8 cellular contexts compared by ENCODE assay signal in genomic region chr13:43057653-43058317, GRCh38. TPM values are rescaled to one million over a fixed set of nuclear protein-coding genes. Genes with fewer than 3 reads are reported as not detected.
A peak's percentile ranks its signal among the peaks of the same experiment; 100 is the strongest.
DNase-seq lines count a peak whose midpoint lies in the region; ATAC-seq and TF ChIP-seq lines count a peak whose summit lies in the region.

No MANE protein-coding gene starts in this region.

- peak; percentile 46 for ATAC-seq in central memory CD8-positive, alpha-beta T cell (replicated peaks; ENCODE audit: extremely low read depth, poor library complexity, severe bottlenecking)

- peaks cover 30% of the 10 kb centered on the region for H3K4me1 Mint-ChIP-seq in central memory CD8-positive, alpha-beta T cell
- H3K4me1 Mint-ChIP-seq in progenitor cell of endocrine pancreas (ENCODE audit: low read depth), result peaks cover 36% of the 10 kb centered on the region

- H3K9me3 Mint-ChIP-seq in central memory CD8-positive, alpha-beta T cell, result no peaks in the 10 kb centered on the region
- H3K9me3 Mint-ChIP-seq in progenitor cell of endocrine pancreas (ENCODE audit: low read depth), result peaks cover 9% of the 10 kb centered on the region

- DNase-seq in NCI-H510A (lab: John Stamatoyannopoulos, UW), result peak; percentile 0
- DNase-seq in NCI-H510A treated with DMSO at 0.1 percent for 48 hours (lab: John Stamatoyannopoulos, UW), result no peak
- peak; percentile 94 for DNase-seq in NCI-H748 treated with DMSO at 0.1 percent for 48 hours (lab: John Stamatoyannopoulos, UW)
- no peak for DNase-seq in central memory CD8-positive, alpha-beta T cell (ENCODE audit: low spot score in 2 of 2)
- no peak for DNase-seq in progenitor cell of endocrine pancreas (ENCODE audit: low spot score, unreplicated experiment)
- no peak for DNase-seq in NCI-H524 treated with DMSO at 0.1 percent for 48 hours (lab: John Stamatoyannopoulos, UW)
- no peak for DNase-seq in NCI-H1694 treated with DMSO at 0.1 percent for 48 hours (lab: John Stamatoyannopoulos, UW)
- no peak for DNase-seq in HuH-7.5 (ENCODE audit: low spot score)

- H3K27ac Mint-ChIP-seq in central memory CD8-positive, alpha-beta T cell (ENCODE audit: low read depth), result peak overlapping the region; percentile 14
- H3K27ac Mint-ChIP-seq in progenitor cell of endocrine pancreas, result peak overlapping the region; percentile 80

- no peaks in the 10 kb centered on the region for H3K27me3 Mint-ChIP-seq in central memory CD8-positive, alpha-beta T cell
- H3K27me3 Mint-ChIP-seq in progenitor cell of endocrine pancreas, result no peaks in the 10 kb centered on the region

- H3K36me3 Mint-ChIP-seq in central memory CD8-positive, alpha-beta T cell (ENCODE audit: insufficient read depth), result peaks cover 4% of the 10 kb centered on the region
- peaks cover 28% of the 10 kb centered on the region for H3K36me3 Mint-ChIP-seq in progenitor cell of endocrine pancreas (ENCODE audit: insufficient read depth)

- no peak for TF ChIP-seq CTCF in progenitor cell of endocrine pancreas (IDR thresholded peaks at IDR 0.05; ENCODE audit: unreplicated experiment)

- no peak overlapping the region for H3K4me3 Mint-ChIP-seq in central memory CD8-positive, alpha-beta T cell
- peak overlapping the region; percentile 47 for H3K4me3 Mint-ChIP-seq in progenitor cell of endocrine pancreas (ENCODE audit: low read depth)

RNA-seq across cellular contexts. Expression of gene DNAJC15, which starts 34.4 kb away (rescaled TPM):
- total RNA-seq in progenitor cell of endocrine pancreas, result 27.4 and 30.0 TPM in 2 replicates

Comparison
In these comparisons a context has a peak if more than half of its experiments do, and no peak if none do; other contexts are left out.
1. DNase-seq: peak in NCI-H510A (single experiment) and NCI-H748 treated with DMSO at 0.1 percent for 48 hours (single experiment); none in NCI-H510A treated with DMSO at 0.1 percent for 48 hours (single experiment), central memory CD8-positive, alpha-beta T cell (0 of 2), progenitor cell of endocrine pancreas (single experiment), NCI-H524 treated with DMSO at 0.1 percent for 48 hours (single experiment), NCI-H1694 treated with DMSO at 0.1 percent for 48 hours (single experiment) and HuH-7.5 (single experiment).